In genomic region chr3:129316121-129317013, GRCh38 we compare ENCODE assay signal across 7 cellular contexts. TPM values are rescaled to one million over a fixed set of nuclear protein-coding genes. Genes with fewer than 3 reads are reported as not detected.
A peak's percentile ranks its signal among the peaks of the same experiment; 100 is the strongest.
DNase-seq lines count a peak whose midpoint lies in the region; ATAC-seq, FAIRE-seq and TF ChIP-seq lines count a peak whose summit lies in the region.

No MANE protein-coding gene starts in this region.

- peaks cover 19% of the 10 kb centered on the region for H3K36me3 Mint-ChIP-seq in activated CD4-positive, alpha-beta memory T cell treated with anti-CD3 and anti-CD28 coated beads, Interleukin-2, amount 10 ng/mL, durations not matched to agents 7 days and 5 days (ENCODE audit: low read depth)

- H3K4me3 ChIP-seq in duodenal mucosa (ENCODE audit: low read depth in 1 of 2, low read length in 2 of 2) (peak overlapping the region; percentile 68 to 77), lung (peak overlapping the region; percentile 68)

- no peaks in the 10 kb centered on the region for H3K9me3 ChIP-seq in duodenal mucosa (ENCODE audit: control insufficient read depth in 1 of 2, low read length in 2 of 2)
- H3K9me3 ChIP-seq in lung (ENCODE audit: control insufficient read depth in 2 of 2, insufficient read depth in 1 of 2, low read length in 1 of 2) = no peaks in the 10 kb centered on the region

- H3K4me3 Mint-ChIP-seq in activated CD4-positive, alpha-beta memory T cell treated with anti-CD3 and anti-CD28 coated beads, Interleukin-2, amount 10 ng/mL, durations not matched to agents 7 days and 5 days = peak overlapping the region; percentile 95

- ATAC-seq in HG03095 (IDR thresholded peaks at IDR 0.05; ENCODE audit: unreplicated experiment) (peak; percentile 44), lung (ENCODE audit: insufficient read depth, low FRiP score) (peak; percentile 42)

- H3K27ac ChIP-seq in duodenal mucosa (ENCODE audit: low read depth, low read length) (peak overlapping the region; percentile 48), lung (ENCODE audit: low read depth in 1 of 2, low read length in 1 of 2) (peak overlapping the region; percentile 88 to 98)

- H3K9ac ChIP-seq in duodenal mucosa (ENCODE audit: low read depth in 1 of 2, low read length in 2 of 2) = peak overlapping the region; percentile 57 to 80

- DNase-seq in GM12891 (ENCODE audit: insufficient read length, low spot score) = peak; percentile 80
- DNase-seq in NCI-H69 (lab: John Stamatoyannopoulos, UW) = peak; percentile 80
- DNase-seq in activated CD4-positive, alpha-beta memory T cell treated with anti-CD3 and anti-CD28 coated beads, Interleukin-2, amount 10 ng/mL, durations not matched to agents 7 days and 5 days = peak; percentile 90
- peak; percentile 88 for DNase-seq in lung (ENCODE audit: low spot score)
- peak; percentile 76 to 89 (median 88) for DNase-seq in stimulated activated CD4-positive, alpha-beta T cell treated with anti-CD3 and anti-CD28 coated beads, TNF-alpha, amount 100 ng/mL, for 4 hours (ENCODE audit: low read depth in 3 of 3)

- peak; percentile 23 for TF ChIP-seq CTCF in lung (IDR thresholded peaks at IDR 0.05; ENCODE audit: control extremely low read depth, extremely low read depth)

- WGBS in lung, 2 donors = 0% methylated on average over 75 to 81 of the region's 81 CpGs

- H3K4me1 Mint-ChIP-seq in activated CD4-positive, alpha-beta memory T cell treated with anti-CD3 and anti-CD28 coated beads, Interleukin-2, amount 10 ng/mL, durations not matched to agents 7 days and 5 days = peaks cover 34% of the 10 kb centered on the region

- no peaks in the 10 kb centered on the region for H3K27me3 Mint-ChIP-seq in activated CD4-positive, alpha-beta memory T cell treated with anti-CD3 and anti-CD28 coated beads, Interleukin-2, amount 10 ng/mL, durations not matched to agents 7 days and 5 days

- CTCF ChIA-PET in activated CD4-positive, alpha-beta memory T cell treated with anti-CD3 and anti-CD28 coated beads, Interleukin-2, amount 10 ng/mL, durations not matched to agents 7 days and 5 days (lab: Charles Lee) = interaction anchor here (0.7 to 2.4 kb wide), 34 partner anchors 8 to 691 kb away, joined by 3 to 17 read pairs (median 4); partner anchors contain the start of genes COPG1, HMCES, IFT122 and MBD4

- H3K27me3 ChIP-seq in duodenal mucosa (ENCODE audit: control insufficient read depth in 1 of 2, insufficient read depth in 2 of 2, low read length in 2 of 2) (no peaks in the 10 kb centered on the region), lung (ENCODE audit: control insufficient read depth, insufficient read depth) (no peaks in the 10 kb centered on the region)

- peak; percentile 99 for TF ChIP-seq POLR2A in GM12891 (IDR thresholded peaks at IDR 0.05; ENCODE audit: low read depth, low read length)

- peaks cover 0 to 3% of the 10 kb centered on the region in 2 donors for H3K36me3 ChIP-seq in duodenal mucosa (ENCODE audit: control insufficient read depth in 1 of 2, insufficient read depth in 2 of 2, low read length in 2 of 2)
- H3K36me3 ChIP-seq in lung (ENCODE audit: control insufficient read depth in 2 of 2, insufficient read depth in 2 of 2, low read length in 2 of 2) = no peaks in the 10 kb centered on the region

- peak; percentile 80 for FAIRE-seq in GM12891 (lab: Jason Lieb, UNC)

- no peaks in the 10 kb centered on the region for H3K9me3 Mint-ChIP-seq in activated CD4-positive, alpha-beta memory T cell treated with anti-CD3 and anti-CD28 coated beads, Interleukin-2, amount 10 ng/mL, durations not matched to agents 7 days and 5 days

- peak overlapping the region; percentile 79 for H3K27ac Mint-ChIP-seq in activated CD4-positive, alpha-beta memory T cell treated with anti-CD3 and anti-CD28 coated beads, Interleukin-2, amount 10 ng/mL, durations not matched to agents 7 days and 5 days

- POLR2A ChIA-PET in activated CD4-positive, alpha-beta memory T cell treated with anti-CD3 and anti-CD28 coated beads, Interleukin-2, amount 10 ng/mL, durations not matched to agents 7 days and 5 days (lab: Charles Lee) = interaction anchor here (0.5 to 8.4 kb wide), 67 partner anchors 8 to 1204 kb away, joined by 3 to 197 read pairs (median 5); partner anchors contain the start of genes ACAD9, CFAP92, CNBP and COPG1

- H3K4me1 ChIP-seq in duodenal mucosa (ENCODE audit: control insufficient read depth in 1 of 2, insufficient read depth in 2 of 2, low read length in 2 of 2) (peaks cover 20 to 32% of the 10 kb centered on the region in 2 donors), lung (ENCODE audit: control insufficient read depth in 2 of 2, insufficient read depth in 2 of 2, low read length in 2 of 2) (peaks cover 3 to 11% of the 10 kb centered on the region in 2 donors)

TF ChIP-seq in GM12891, 5 proteins besides CTCF, POLR2A, EP300 and RAD21:
- TF ChIP-seq POLR2AphosphoS5 (IDR thresholded peaks at IDR 0.05; ENCODE audit: low read depth, low read length) (peak; percentile 99), POU2F2 (IDR thresholded peaks at IDR 0.05; ENCODE audit: low read depth, low read length) (peak; percentile 97), TAF1 (IDR thresholded peaks at IDR 0.05; ENCODE audit: low read depth, low read length) (peak; percentile 90), PAX5 (IDR thresholded peaks at IDR 0.05; ENCODE audit: insufficient read depth, low read length, severe bottlenecking) (peak; percentile 1), SPI1 (IDR thresholded peaks at IDR 0.05; ENCODE audit: low read depth, low read length) (no peak)

RNA-seq across cellular contexts. Expression of gene HMCES, which starts 37.7 kb away (rescaled TPM):
- polyA plus RNA-seq in GM12891 (2012; ENCODE audit: low read depth, missing spikeins) = 42.1 TPM
- 10 to 100 TPM; 45.7 to 50.1 TPM for total RNA-seq in activated CD4-positive, alpha-beta memory T cell treated with anti-CD3 and anti-CD28 coated beads, Interleukin-2, amount 10 ng/mL, durations not matched to agents 7 days and 5 days
- 10 to 100 TPM; 33.7 to 35.6 TPM for total RNA-seq in lung
- 10 to 100 TPM; 23.2 to 36.6 TPM for polyA plus RNA-seq in lung

Comparison
In these comparisons a context has a peak if more than half of its experiments do, and no peak if none do; other contexts are left out.
1. Peak in every context shown above with its lines: DNase-seq, ATAC-seq, H3K4me3 ChIP-seq and H3K27ac ChIP-seq.